ENCODE assay signal across 8 cellular contexts in genomic region chr7:66739953-66740301, GRCh38. TPM values are rescaled to one million over a fixed set of nuclear protein-coding genes. Genes with fewer than 3 reads are reported as not detected.
DNase-seq lines count a peak whose midpoint lies in the region; ATAC-seq and TF ChIP-seq lines count a peak whose summit lies in the region.

No MANE protein-coding gene starts in this region.

- H3K27ac Mint-ChIP-seq in nephron progenitor cell, result peak overlapping the region; percentile 97

- H3K9me3 ChIP-seq in ectodermal cell (ENCODE audit: control insufficient read depth, low read length), result no peaks in the 10 kb centered on the region

- H3K4me3 ChIP-seq in ectodermal cell (ENCODE audit: insufficient read depth, low read depth, low read length), result peak overlapping the region; percentile 87

- peak overlapping the region; percentile 90 for H3K27ac ChIP-seq in ectodermal cell (ENCODE audit: insufficient read depth, low read depth, low read length, poor library complexity, severe bottlenecking)

- TF ChIP-seq CTCF in nephron progenitor cell (IDR thresholded peaks at IDR 0.05), result no peak

- peaks cover 37% of the 10 kb centered on the region for H3K36me3 Mint-ChIP-seq in nephron progenitor cell (ENCODE audit: low read depth)

- DNase-seq in MV-4-11 (lab: John Stamatoyannopoulos, UW) (peak; percentile 17), nephron progenitor cell (no peak), pons (ENCODE audit: low spot score) (no peak), NCI-H526 (lab: John Stamatoyannopoulos, UW) (no peak), SHP77 (lab: John Stamatoyannopoulos, UW) (no peak)

- no peaks in the 10 kb centered on the region for H3K4me1 ChIP-seq in ectodermal cell (ENCODE audit: control insufficient read depth, insufficient read depth, low read length)

- H3K4me1 Mint-ChIP-seq in nephron progenitor cell, result peaks cover 23% of the 10 kb centered on the region

- ATAC-seq in GM19438 (IDR thresholded peaks at IDR 0.05; ENCODE audit: low read depth, unreplicated experiment) (peak; percentile 3), HG03460 (IDR thresholded peaks at IDR 0.05; ENCODE audit: unreplicated experiment) (no peak)

- peaks cover 11% of the 10 kb centered on the region for H3K36me3 ChIP-seq in ectodermal cell (ENCODE audit: control insufficient read depth, insufficient read depth, low read length)

- H3K27me3 Mint-ChIP-seq in nephron progenitor cell (ENCODE audit: low read depth, poor library complexity), result peaks cover 2% of the 10 kb centered on the region

- no peaks in the 10 kb centered on the region for H3K27me3 ChIP-seq in ectodermal cell (ENCODE audit: control insufficient read depth, insufficient read depth, low read length, poor library complexity, severe bottlenecking)

- 27 to 28% methylated on average over 12 of the region's 12 CpGs for WGBS in ectodermal cell, 2 experiments

- H3K4me3 Mint-ChIP-seq in nephron progenitor cell, result peak overlapping the region; percentile 92

- peaks cover 22% of the 10 kb centered on the region for H3K9me3 Mint-ChIP-seq in nephron progenitor cell

RNA-seq across cellular contexts. Expression of gene RABGEF1, which starts 0.6 kb away (rescaled TPM):
- 23.5 TPM for polyA plus RNA-seq in ectodermal cell (2013, experiment 1 of 4)
- polyA plus RNA-seq in ectodermal cell (2013, experiment 2 of 4), result 22.3 TPM
- 17.1 TPM for polyA plus RNA-seq in ectodermal cell (2013, experiment 3 of 4)
- 19.5 TPM for polyA plus RNA-seq in ectodermal cell (2013, experiment 4 of 4)
